In genomic region chr10:132900211-132900756, GRCh38 we compare ENCODE assay signal across 22 cellular contexts. TPM values are rescaled to one million over a fixed set of nuclear protein-coding genes. Genes with fewer than 3 reads are reported as not detected.
A peak's percentile ranks its signal among the peaks of the same experiment; 100 is the strongest.
DNase-seq lines count a peak whose midpoint lies in the region; ATAC-seq, FAIRE-seq and TF ChIP-seq lines count a peak whose summit lies in the region.
"Had no signal": no experiment of that assay in that cellular context is flagged by ENCODE, and none has a peak within 500 bp of the region (broad histone marks: within the 10 kb centered on the region; RNA-seq: fewer than 3 reads in every experiment).

No MANE protein-coding gene starts in this region.

- peaks cover 9% of the 10 kb centered on the region for H3K4me1 Mint-ChIP-seq in activated T-helper 17 cell treated with anti-CD3 and anti-CD28 coated beads, Interleukin-2, amount 50 U/mL, for 72 hours
- H3K4me1 Mint-ChIP-seq in H9 = peaks cover 7% of the 10 kb centered on the region in 2 experiments; a peak in 3 of 4 replicates

- no peaks in the 10 kb centered on the region for H3K9me3 ChIP-seq in right lobe of liver
- H3K9me3 ChIP-seq in HepG2 (ENCODE audit: low read length) = no peaks in the 10 kb centered on the region
- peaks cover 3 to 6% of the 10 kb centered on the region in 2 donors for H3K9me3 ChIP-seq in neuronal stem cell (replicated peaks in 1 of 2; ENCODE audit: control insufficient read depth in 2 of 2, insufficient read depth in 1 of 2, low read depth in 1 of 2, low read length in 2 of 2)
- H3K9me3 ChIP-seq in H9 (ENCODE audit: control insufficient read depth, low read depth, low read length) = peaks cover 6% of the 10 kb centered on the region

- in situ Hi-C loops in HepG2 (cut with HindIII; ENCODE audit: extremely low pct_ligation_motif_present, low pct_unique_long_range_greater_than_20kb) = no loop called here

- no peak overlapping the region for H4K91ac ChIP-seq in neuronal stem cell (ENCODE audit: low read depth, low read length, poor library complexity)
- no peak overlapping the region for H4K91ac ChIP-seq in H9 (ENCODE audit: insufficient read length, low read depth, low read length)

- H3K18ac ChIP-seq in neuronal stem cell (ENCODE audit: low read length) = no peak overlapping the region
- H3K18ac ChIP-seq in H9 (ENCODE audit: insufficient read length, low read depth, low read length) = no peak overlapping the region

- TF ChIP-seq EP300 in HepG2 (IDR thresholded peaks at IDR 0.05; ENCODE audit: low read depth in 2 of 2, low read length in 2 of 2) (no peak), HepG2 (CRISPR knock-in tag; IDR thresholded peaks at IDR 0.05; ENCODE audit: borderline replicate concordance) (no peak)

- H2AK5ac ChIP-seq in neuronal stem cell (ENCODE audit: low read depth, low read length) (no peak overlapping the region), H9 (ENCODE audit: insufficient read length, low read length) (no peak overlapping the region)

- H3K4me3 Mint-ChIP-seq in activated T-helper 17 cell treated with anti-CD3 and anti-CD28 coated beads, Interleukin-2, amount 50 U/mL, for 72 hours = no peak overlapping the region
- no peak overlapping the region for H3K4me3 Mint-ChIP-seq in H9
- H3K4me3 Mint-ChIP-seq: CD4-positive, alpha-beta T cell had no signal

- no peaks in the 10 kb centered on the region for H3K9me3 Mint-ChIP-seq in activated T-helper 17 cell treated with anti-CD3 and anti-CD28 coated beads, Interleukin-2, amount 50 U/mL, for 72 hours
- peaks cover 11 to 14% of the 10 kb centered on the region in 2 experiments for H3K9me3 Mint-ChIP-seq in H9
- H3K9me3 Mint-ChIP-seq: CD4-positive, alpha-beta T cell had no signal

- TF ChIP-seq CTCF in right lobe of liver (IDR thresholded peaks at IDR 0.05) (no peak), HepG2 (CRISPR knock-in tag; IDR thresholded peaks at IDR 0.05) (no peak), H9 (conservative IDR thresholded peaks at IDR 0.05) (no peak)

- H3K4ac ChIP-seq in neuronal stem cell (ENCODE audit: low read length) (no peak overlapping the region), H9 (ENCODE audit: low read depth, low read length) (no peak overlapping the region)

- BruUV-seq in HepG2 (replicated peaks; lab: Mats Ljungman, UMichigan) = no TSS peak

- CTCF ChIA-PET in HepG2 (lab: Yijun Ruan, JAX; ENCODE audit: low intra/inter-chr PET ratio, low total read pairs) = no interaction called here

- no peak overlapping the region for H2AFZ ChIP-seq in HepG2 (ENCODE audit: low read length)
- no peak overlapping the region for H2AFZ ChIP-seq in neuronal stem cell (ENCODE audit: low read length)
- no peak overlapping the region for H2AFZ ChIP-seq in H9 (ENCODE audit: low read length)

- no peak overlapping the region for H2BK120ac ChIP-seq in neuronal stem cell (ENCODE audit: low read depth, low read length)
- no peak overlapping the region for H2BK120ac ChIP-seq in H9 (ENCODE audit: low read depth, low read length, poor library complexity, severe bottlenecking)

- no peak overlapping the region for H2BK15ac ChIP-seq in neuronal stem cell (ENCODE audit: low read length)
- H2BK15ac ChIP-seq in H9 (ENCODE audit: low read depth, low read length) = no peak overlapping the region

- H3K23ac ChIP-seq in neuronal stem cell (ENCODE audit: low read depth, low read length, poor library complexity) (no peak overlapping the region), H9 (ENCODE audit: insufficient read length, low read depth, low read length) (no peak overlapping the region)

- H3K36me3 ChIP-seq in right lobe of liver (no peaks in the 10 kb centered on the region), HepG2 (replicated peaks in 1 of 2; ENCODE audit: control insufficient read depth in 1 of 2, insufficient read depth in 2 of 2, low read length in 2 of 2) (no peaks in the 10 kb centered on the region), neuronal stem cell (replicated peaks in 1 of 2; ENCODE audit: control insufficient read depth in 2 of 2, insufficient read depth in 2 of 2, low read length in 2 of 2) (no peaks in the 10 kb centered on the region)
- H3K36me3 ChIP-seq: HAP-1, MG63 had no signal

- H3T11ph ChIP-seq in H9 (ENCODE audit: low read length) = no peak overlapping the region

- DNase-seq in right lobe of liver (peak in 2 of 3 donors; percentile 9 to 30), HepG2 (ENCODE audit: low spot score) (no peak), left cardiac atrium (peak; percentile 11), neuronal stem cell (ENCODE audit: low spot score) (no peak), H9 (no peak)
- DNase-seq: COR-L47, DMS79, MG63, NCI-H1048, NCI-H1417 treated with DMSO at 0.1 percent for 48 hours, NCI-H187, NCI-H446, NCI-H526, OCI-M1, SHP77 had no signal

- POLR2A ChIA-PET in HepG2 (lab: Yijun Ruan, JAX) = no interaction called here

- H3K79me2 ChIP-seq in HepG2 (ENCODE audit: insufficient read depth, low read length) (no peaks in the 10 kb centered on the region), H9 (ENCODE audit: insufficient read depth, low read length) (no peaks in the 10 kb centered on the region)

- H4K5ac ChIP-seq in H9 (ENCODE audit: insufficient read length, low read depth, low read length) = no peak overlapping the region

- FAIRE-seq in HepG2 (lab: Jason Lieb, UNC) = no peak
- FAIRE-seq: K562, RCC 7860 had no signal

- H3K4me3 ChIP-seq in right lobe of liver (no peak overlapping the region), HepG2 (replicated peaks in 1 of 3; ENCODE audit: insufficient read depth in 1 of 3, low read depth in 2 of 3, low read length in 3 of 3) (no peak overlapping the region), neuronal stem cell (ENCODE audit: low read length in 2 of 2) (peak overlapping the region in 1 of 2 donors; percentile 25)
- H3K4me3 ChIP-seq: HAP-1, K562, MG63 had no signal

- H3K9ac ChIP-seq in HepG2 (ENCODE audit: insufficient read depth, low read depth, low read length) (no peak overlapping the region), neuronal stem cell (ENCODE audit: low read depth, low read length, poor library complexity) (no peak overlapping the region), H9 (ENCODE audit: extremely low read depth, insufficient read length, low read length) (no peak overlapping the region)

- TF ChIP-seq RAD21 in HepG2 (CRISPR knock-in tag; IDR thresholded peaks at IDR 0.05) = no peak

- H3K4me1 ChIP-seq in right lobe of liver = no peaks in the 10 kb centered on the region
- H3K4me1 ChIP-seq in HepG2 (ENCODE audit: insufficient read depth, low read length) = no peaks in the 10 kb centered on the region
- no peaks in the 10 kb centered on the region for H3K4me1 ChIP-seq in neuronal stem cell (ENCODE audit: control insufficient read depth in 2 of 2, insufficient read depth in 1 of 2, low read depth in 1 of 2, low read length in 2 of 2)
- H3K4me1 ChIP-seq in H9 (ENCODE audit: insufficient read depth, low read length) = no peaks in the 10 kb centered on the region
- H3K4me1 ChIP-seq: HAP-1 had no signal

- H4K8ac ChIP-seq in neuronal stem cell (ENCODE audit: low read depth, low read length) (peak overlapping the region; percentile 7), H9 (replicated peaks; ENCODE audit: insufficient read length, low read depth, low read length) (no peak overlapping the region)

- H3K27me3 ChIP-seq in right lobe of liver (no peaks in the 10 kb centered on the region), HepG2 (ENCODE audit: control insufficient read depth in 1 of 2, insufficient read depth in 2 of 2, low read length in 2 of 2) (peaks cover 4 to 55% of the 10 kb centered on the region in 2 experiments), neuronal stem cell (ENCODE audit: control insufficient read depth in 3 of 3, insufficient read depth in 3 of 3, low read depth in 1 of 3, low read length in 3 of 3) (peaks cover 0 to 33% (median 0%) of the 10 kb centered on the region in 3 experiments), H9 (ENCODE audit: insufficient read depth, low read length) (no peaks in the 10 kb centered on the region)
- H3K27me3 ChIP-seq: MG63 had no signal

- intact Hi-C loops in right lobe of liver (cut with DNase I) (no loop called here), HepG2 (cut with micrococcal nuclease; ENCODE audit: unreplicated experiment) (no loop called here), left cardiac atrium (cut with DNase I) (no loop called here)

- peaks cover 18% of the 10 kb centered on the region for H3K27me3 Mint-ChIP-seq in activated T-helper 17 cell treated with anti-CD3 and anti-CD28 coated beads, Interleukin-2, amount 50 U/mL, for 72 hours
- H3K27me3 Mint-ChIP-seq in H9 (ENCODE audit: low read depth) = peaks cover 12% of the 10 kb centered on the region

- H3K56ac ChIP-seq in H9 (ENCODE audit: insufficient read length, low read depth, low read length) = no peak overlapping the region

- no peaks in the 10 kb centered on the region for H3K23me2 ChIP-seq in H9 (ENCODE audit: insufficient read length, low read depth, low read length, poor library complexity, severe bottlenecking)

- no peak overlapping the region for H2BK20ac ChIP-seq in H9 (ENCODE audit: low read depth, low read length, poor library complexity, severe bottlenecking)

- H3K79me1 ChIP-seq in neuronal stem cell (ENCODE audit: low read depth, low read length) = peaks cover 1% of the 10 kb centered on the region
- H3K79me1 ChIP-seq in H9 (ENCODE audit: insufficient read depth, low read depth, low read length, poor library complexity, severe bottlenecking) = no peaks in the 10 kb centered on the region

- H4K20me1 ChIP-seq in HepG2 (ENCODE audit: insufficient read depth, low read length) = no peaks in the 10 kb centered on the region
- H4K20me1 ChIP-seq in H9 (ENCODE audit: control insufficient read depth, insufficient read depth, insufficient read length) = no peaks in the 10 kb centered on the region

- H3K4me2 ChIP-seq in HepG2 (ENCODE audit: low read depth, low read length) = no peak overlapping the region
- H3K4me2 ChIP-seq in neuronal stem cell (ENCODE audit: insufficient read depth, low read length, poor library complexity, severe bottlenecking) = no peak overlapping the region
- H3K4me2 ChIP-seq in H9 (ENCODE audit: insufficient read depth, insufficient read length, low read length) = no peak overlapping the region

- H2BK12ac ChIP-seq in neuronal stem cell (ENCODE audit: low read length) (no peak overlapping the region), H9 (ENCODE audit: insufficient read length, low read depth, low read length) (no peak overlapping the region)

- no peak overlapping the region for H3K27ac ChIP-seq in right lobe of liver
- no peak overlapping the region for H3K27ac ChIP-seq in HepG2 (ENCODE audit: extremely low read length, insufficient read depth, low read length)
- no peak overlapping the region for H3K27ac ChIP-seq in neuronal stem cell (replicated peaks; ENCODE audit: low read length)
- H3K27ac ChIP-seq in H9 (ENCODE audit: insufficient read length, low read depth, low read length) = no peak overlapping the region

- peak overlapping the region; percentile 99 for H3K14ac ChIP-seq in neuronal stem cell (ENCODE audit: low read length)
- no peak overlapping the region; the same call in 1 of the 2 replicates for H3K14ac ChIP-seq in H9 (ENCODE audit: insufficient read depth, low read length)

- H2BK5ac ChIP-seq in neuronal stem cell (ENCODE audit: low read length) (no peak overlapping the region), H9 (ENCODE audit: insufficient read length, low read length) (no peak overlapping the region)

- no peak for ATAC-seq in right lobe of liver
- no peak for ATAC-seq in HepG2
- no peak for ATAC-seq in left cardiac atrium
- no peak for ATAC-seq in activated T-helper 17 cell treated with anti-CD3 and anti-CD28 coated beads, Interleukin-2, amount 50 U/mL, for 72 hours (replicated peaks)
- ATAC-seq in GM21367 (IDR thresholded peaks at IDR 0.05; ENCODE audit: unreplicated experiment) = no peak
- ATAC-seq: K562 had no signal

- no peak for TF ChIP-seq POLR2A in right lobe of liver (IDR thresholded peaks at IDR 0.05)
- TF ChIP-seq POLR2A in HepG2 (IDR thresholded peaks at IDR 0.05; ENCODE audit: insufficient read depth in 1 of 2, low read depth in 2 of 2, low read length in 2 of 2) = no peak

- no CpG with 5 or more reads among the region's 14 CpGs for WGBS in right lobe of liver (ENCODE audit: insufficient coverage, low coverage, low lambda C conversion rate, missing lambda C conversion rate)
- 3% methylated on average over 6 of the region's 14 CpGs for WGBS in HepG2 (ENCODE audit: low lambda C conversion rate)
- no CpG with 5 or more reads among the region's 14 CpGs for WGBS in neuronal stem cell (ENCODE audit: extremely low coverage in 2 of 2, insufficient read length in 2 of 2, insufficient replicate concordance in 1 of 2), 2 donors
- no CpG with 5 or more reads among the region's 14 CpGs for WGBS in H9 (ENCODE audit: extremely low coverage, insufficient read length, low lambda C conversion rate)

- H3K36me3 Mint-ChIP-seq in activated T-helper 17 cell treated with anti-CD3 and anti-CD28 coated beads, Interleukin-2, amount 50 U/mL, for 72 hours (ENCODE audit: low read depth) = no peaks in the 10 kb centered on the region
- peaks cover 3 to 7% (median 5%) of the 10 kb centered on the region in 3 experiments; a peak in 4 of 7 replicates for H3K36me3 Mint-ChIP-seq in H9 (ENCODE audit: insufficient read depth in 1 of 3, low read depth in 3 of 3)

- no peak overlapping the region for H3K27ac Mint-ChIP-seq in activated T-helper 17 cell treated with anti-CD3 and anti-CD28 coated beads, Interleukin-2, amount 50 U/mL, for 72 hours
- no peak overlapping the region for H3K27ac Mint-ChIP-seq in H9
- H3K27ac Mint-ChIP-seq: CD4-positive, alpha-beta T cell had no signal

RNA-seq across cellular contexts. Expression of gene CFAP46, which starts 42.1 kb away (rescaled TPM):
- under 1 TPM; 0.16 to 0.67 (median 0.32) TPM for total RNA-seq in right lobe of liver
- total RNA-seq in HepG2 (2016; rRNA removed; fragmentation: Illumina TruSeq; extraction: Trizol) = 0.74 and 0.84 TPM in 2 replicates
- not detected in 2 replicates for total RNA-seq in HepG2 (2016; cell fraction: cytosol; rRNA removed; fragmentation: Illumina TruSeq; extraction: Trizol; ENCODE audit: low read depth)
- 0.87 and 1.1 TPM in 2 replicates for total RNA-seq in HepG2 (2016; cell fraction: insoluble cytoplasmic fraction; rRNA removed; fragmentation: Illumina TruSeq; extraction: Trizol)
- 0.21 and 0.34 TPM in 2 replicates for total RNA-seq in HepG2 (2016; cell fraction: membrane; rRNA removed; fragmentation: Illumina TruSeq; extraction: Trizol)
- total RNA-seq in HepG2 (2016; cell fraction: nucleus; rRNA removed; fragmentation: Illumina TruSeq; extraction: Trizol) = 0.53 and 1.3 TPM in 2 replicates
- polyA plus RNA-seq in HepG2 (2011; rRNA removed) = 0.10 and 0.24 TPM in 2 replicates
- 0.13 and 0.19 TPM in 2 replicates for polyA plus RNA-seq in HepG2 (2011; cell fraction: cytosol; rRNA removed)
- polyA plus RNA-seq in HepG2 (2011; cell fraction: nucleus; rRNA removed) = 0.05 and 0.27 TPM in 2 replicates
- 0.12 and 0.16 TPM in 2 replicates for polyA plus RNA-seq in HepG2 (2012)
- polyA plus RNA-seq in HepG2 (2016; cell fraction: cytosol; fragmentation: Illumina TruSeq; extraction: Trizol; ENCODE audit: low read depth) = 0.18 and 0.26 TPM in 2 replicates
- polyA plus RNA-seq in HepG2 (2016; cell fraction: insoluble cytoplasmic fraction; fragmentation: Illumina TruSeq; extraction: Trizol; ENCODE audit: low read depth) = 0.86 and 1.2 TPM in 2 replicates
- 0.33 and 0.34 TPM in 2 replicates for polyA plus RNA-seq in HepG2 (2016; cell fraction: membrane; fragmentation: Illumina TruSeq; extraction: Trizol; ENCODE audit: low read depth)
- polyA plus RNA-seq in HepG2 (2016; cell fraction: nucleus; fragmentation: Illumina TruSeq; extraction: Trizol; ENCODE audit: insufficient read depth, low read depth) = 0.60 and 0.65 TPM in 2 replicates
- polyA minus RNA-seq in HepG2 (2011; rRNA and poly(A)+ RNA removed; ENCODE audit: low replicate concordance) = 0.06 TPM in 1 of 2 replicates, not detected in the other
- polyA minus RNA-seq in HepG2 (2011; cell fraction: cytosol; rRNA and poly(A)+ RNA removed) = not detected in 2 replicates
- 0.26 TPM in 1 of 2 replicates, not detected in the other for polyA minus RNA-seq in HepG2 (2011; cell fraction: nucleus; rRNA and poly(A)+ RNA removed)
- 1 to 10 TPM; 1.2 to 1.7 TPM for total RNA-seq in left cardiac atrium
- 1.5 TPM for polyA plus RNA-seq in neuronal stem cell (2013, experiment 1 of 2)
- 1.4 TPM for polyA plus RNA-seq in neuronal stem cell (2013, experiment 2 of 2)
- total RNA-seq in activated T-helper 17 cell treated with anti-CD3 and anti-CD28 coated beads, Interleukin-2, amount 50 U/mL, for 72 hours = not detected
- 2.9 and 3.1 TPM in 2 replicates for total RNA-seq in H9 (2021)
- total RNA-seq: CD4-positive, alpha-beta T cell; K562; LHCN-M2 had no signal
- polyA plus RNA-seq: K562 had no signal

Comparison
In these comparisons a context has a peak if more than half of its experiments do, and no peak if none do; other contexts are left out.
1. DNase-seq: peak in right lobe of liver (2 of 3) and left cardiac atrium (single experiment); none in HepG2 (single experiment), neuronal stem cell (single experiment) and H9 (single experiment).